In the genomic region with DNA sequence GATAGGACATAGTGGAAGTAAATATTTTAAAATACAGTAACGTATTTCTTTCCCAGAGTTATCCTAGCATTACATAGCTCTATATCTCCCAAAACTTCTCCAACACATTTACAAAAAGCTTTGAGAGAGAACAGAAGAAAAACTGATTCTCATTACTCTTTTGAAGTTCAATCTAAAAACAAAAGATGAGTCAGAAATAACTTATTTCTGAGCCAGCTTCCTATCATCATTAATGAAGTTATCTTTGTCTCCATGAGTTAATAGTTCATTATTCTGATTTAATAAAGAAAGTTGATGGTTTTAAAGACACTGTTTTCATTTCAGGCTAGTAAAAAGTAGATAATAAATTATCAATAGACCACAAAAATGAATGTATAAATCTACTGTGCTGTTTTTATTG, we compare ENCODE assay signal across 30 cellular contexts.
"Had no signal": no experiment of that assay in that cellular context is flagged by ENCODE, and none has a peak within 500 bp of the region (broad histone marks: within the 10 kb centered on the region; RNA-seq: fewer than 3 reads in every experiment).

No MANE protein-coding gene starts in this region.

- H3K27me3 ChIP-seq: dorsolateral prefrontal cortex, heart right ventricle, sigmoid colon, tibial nerve, upper lobe of left lung had no signal

- H3K36me3 ChIP-seq: heart right ventricle, prostate gland, sigmoid colon, thoracic aorta, tibial nerve, upper lobe of left lung had no signal

- H3K4me3 ChIP-seq: dorsolateral prefrontal cortex, heart right ventricle, lung, mucosa of descending colon, prostate gland, sigmoid colon, thoracic aorta, tibial nerve, upper lobe of left lung had no signal

- H3K27me3 Mint-ChIP-seq: memory B cell; naive B cell; stimulated activated naive B cell treated with anti-CD40 and anti-IgM and Interleukin-4, amounts not matched to agents 10 μg/mL and 1 μg/mL and 100 μg/mL, for 72 hours; stimulated activated naive CD8-positive, alpha-beta T cell treated with anti-CD3 and anti-CD28 coated beads, Interleukin-15, Interleukin-2, amounts not matched to agents 100 ng/mL and 50 ng/mL, for 24 hours had no signal

- ATAC-seq: esophagus mucosa; heart right ventricle; left lobe of liver; mucosa of descending colon; right cardiac atrium; stimulated activated naive B cell treated with anti-CD40 and anti-IgM and Interleukin-4, amounts not matched to agents 10 μg/mL and 1 μg/mL and 100 μg/mL, for 72 hours had no signal

- H3K27ac Mint-ChIP-seq: immature natural killer cell; memory B cell; naive B cell; stimulated activated naive B cell treated with anti-CD40 and anti-IgM and Interleukin-4, amounts not matched to agents 10 μg/mL and 1 μg/mL and 100 μg/mL, for 72 hours; stimulated activated naive CD8-positive, alpha-beta T cell treated with anti-CD3 and anti-CD28 coated beads, Interleukin-15, Interleukin-2, amounts not matched to agents 100 ng/mL and 50 ng/mL, for 24 hours had no signal

- H3K4me3 Mint-ChIP-seq: immature natural killer cell; memory B cell; mesothelial cell of epicardium; naive B cell; nephron; stimulated activated naive B cell treated with anti-CD40 and anti-IgM and Interleukin-4, amounts not matched to agents 10 μg/mL and 1 μg/mL and 100 μg/mL, for 72 hours; stimulated activated naive CD8-positive, alpha-beta T cell treated with anti-CD3 and anti-CD28 coated beads, Interleukin-15, Interleukin-2, amounts not matched to agents 100 ng/mL and 50 ng/mL, for 24 hours had no signal

- FAIRE-seq: keratinocyte, urothelium cell line had no signal

- H3K4me1 Mint-ChIP-seq: immature natural killer cell, memory B cell had no signal

- H3K36me3 Mint-ChIP-seq: memory B cell; naive B cell; stimulated activated naive B cell treated with anti-CD40 and anti-IgM and Interleukin-4, amounts not matched to agents 10 μg/mL and 1 μg/mL and 100 μg/mL, for 72 hours had no signal

- H3K9me3 Mint-ChIP-seq: stimulated activated naive B cell treated with anti-CD40 and anti-IgM and Interleukin-4, amounts not matched to agents 10 μg/mL and 1 μg/mL and 100 μg/mL, for 72 hours had no signal

- H3K4me1 ChIP-seq: prostate gland, sigmoid colon, upper lobe of left lung had no signal

- H3K9me3 ChIP-seq: mucosa of descending colon, prostate gland, sigmoid colon, thoracic aorta, tibial nerve, upper lobe of left lung had no signal

- DNase-seq: cortex of kidney; dorsolateral prefrontal cortex; effector CD4-positive, alpha-beta T cell; foreskin melanocyte; glutamatergic neuron; heart right ventricle; hippocampal formation; immature natural killer cell; mucosa of descending colon; naive B cell; nucleus accumbens; right cardiac atrium; sigmoid colon; stimulated activated CD4-positive, alpha-beta T cell treated with anti-CD3 and anti-CD28 coated beads, Interleukin-15, amount 100 ng/mL, for 24 hours; stimulated activated CD4-positive, alpha-beta T cell treated with anti-CD3 and anti-CD28 coated beads, Interleukin-2, amount 100 ng/mL, for 48 hours; stimulated activated naive B cell treated with anti-CD40 and anti-IgM and Interleukin-4, amounts not matched to agents 10 μg/mL and 1 μg/mL and 100 μg/mL, for 72 hours; upper lobe of left lung had no signal

- H3K27ac ChIP-seq: dorsolateral prefrontal cortex, epithelial cell of prostate, heart right ventricle, prostate gland, sigmoid colon, thoracic aorta, tibial nerve, upper lobe of left lung had no signal
